ENCODE assay signal across 1 cellular context in the genomic region with DNA sequence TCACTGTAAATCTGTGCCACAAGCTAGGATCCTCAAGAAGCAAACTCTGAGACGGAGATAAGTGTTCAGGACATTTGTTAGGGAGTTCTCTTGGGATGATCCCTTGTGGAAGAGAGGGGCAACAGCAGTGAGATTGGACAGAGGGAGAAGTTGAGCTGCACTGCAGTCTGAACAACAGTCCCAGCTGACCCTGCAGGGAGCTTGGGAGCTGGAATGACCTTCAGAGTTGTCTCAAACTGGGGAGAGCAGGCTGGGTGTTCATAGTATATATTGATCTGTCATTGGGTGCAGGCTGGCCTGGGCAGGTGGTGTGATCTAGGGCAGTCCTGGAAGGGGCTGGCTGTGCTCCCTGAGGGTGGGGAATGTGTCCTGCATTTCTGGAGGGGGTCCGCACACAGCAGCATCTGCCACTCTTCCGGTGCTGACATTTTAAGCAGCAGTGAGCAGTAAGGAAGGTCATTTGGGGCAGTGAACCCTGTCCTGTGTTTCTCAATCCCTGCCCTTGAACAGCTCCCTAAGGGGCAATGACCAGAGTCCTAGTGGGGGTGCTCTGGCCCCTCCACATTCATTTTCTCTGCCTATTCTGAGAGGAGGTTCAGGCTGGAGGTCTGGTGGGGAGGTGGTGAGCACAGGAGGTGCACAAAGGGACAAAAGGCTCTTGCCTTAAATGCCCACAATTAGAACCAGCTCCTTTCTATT.
TF ChIP-seq lines count a peak whose summit lies in the region.

No MANE protein-coding gene starts in this region.

TF ChIP-seq in H1, 55 proteins besides CTCF, POLR2A, EP300 and RAD21 (continued from another document):
- TF ChIP-seq, protein P1, sequence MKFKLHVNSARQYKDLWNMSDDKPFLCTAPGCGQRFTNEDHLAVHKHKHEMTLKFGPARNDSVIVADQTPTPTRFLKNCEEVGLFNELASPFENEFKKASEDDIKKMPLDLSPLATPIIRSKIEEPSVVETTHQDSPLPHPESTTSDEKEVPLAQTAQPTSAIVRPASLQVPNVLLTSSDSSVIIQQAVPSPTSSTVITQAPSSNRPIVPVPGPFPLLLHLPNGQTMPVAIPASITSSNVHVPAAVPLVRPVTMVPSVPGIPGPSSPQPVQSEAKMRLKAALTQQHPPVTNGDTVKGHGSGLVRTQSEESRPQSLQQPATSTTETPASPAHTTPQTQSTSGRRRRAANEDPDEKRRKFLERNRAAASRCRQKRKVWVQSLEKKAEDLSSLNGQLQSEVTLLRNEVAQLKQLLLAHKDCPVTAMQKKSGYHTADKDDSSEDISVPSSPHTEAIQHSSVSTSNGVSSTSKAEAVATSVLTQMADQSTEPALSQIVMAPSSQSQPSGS (IDR thresholded peaks at IDR 0.05; ENCODE audit: low read length), result no peak
- TF ChIP-seq SIX5 (IDR thresholded peaks at IDR 0.05; ENCODE audit: low read depth, low read length) (no peak), EGR1 (IDR thresholded peaks at IDR 0.05; ENCODE audit: borderline replicate concordance, low read depth, low read length) (no peak), SIN3A (conservative IDR thresholded peaks at IDR 0.05 in 1 of 2, IDR thresholded peaks at IDR 0.05 in 1 of 2; ENCODE audit: low read depth in 1 of 2, low read length in 2 of 2) (no peak)
TF ChIP-seq in H1: peak in this region for 0.
